26 cellular contexts compared by ENCODE assay signal in the genomic region with DNA sequence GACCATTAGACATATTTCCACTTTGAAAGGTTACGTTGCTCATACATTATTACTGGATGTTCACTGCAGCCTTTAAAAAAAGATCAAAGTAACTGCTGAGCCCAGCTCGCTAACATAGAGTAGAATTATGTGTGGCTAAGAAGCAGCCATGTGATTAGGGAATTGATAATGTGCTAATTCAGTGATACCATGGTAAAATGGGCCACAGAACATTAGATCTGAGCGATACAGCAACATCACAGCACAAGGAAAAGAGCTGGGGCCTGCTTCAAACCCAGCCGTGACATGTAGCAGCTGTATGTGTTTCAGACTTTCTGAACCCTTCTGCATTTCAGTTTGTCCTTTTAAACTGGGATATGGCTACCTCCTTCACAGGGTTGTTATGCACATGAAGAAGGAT.
"Had no signal": no experiment of that assay in that cellular context is flagged by ENCODE, and none has a peak within 500 bp of the region (broad histone marks: within the 10 kb centered on the region; RNA-seq: fewer than 3 reads in every experiment).

No MANE protein-coding gene starts in this region.

- H3K27me3 Mint-ChIP-seq: memory B cell; stimulated activated memory B cell treated with anti-CD40 and anti-IgM and Interleukin-4, amounts not matched to agents 10 μg/mL and 1 μg/mL and 100 μg/mL, for 72 hours; type B pancreatic cell had no signal

- H3K27me3 ChIP-seq: esophagus squamous epithelium, gastrocnemius medialis, ovary, sigmoid colon, testis, tibial artery had no signal

- H3K4me1 ChIP-seq: gastrocnemius medialis, psoas muscle, spleen, testis had no signal

- H3K36me3 Mint-ChIP-seq: memory B cell; naive thymus-derived CD4-positive, alpha-beta T cell; stimulated activated memory B cell treated with anti-CD40 and anti-IgM and Interleukin-4, amounts not matched to agents 10 μg/mL and 1 μg/mL and 100 μg/mL, for 72 hours; type B pancreatic cell had no signal

- H3K9me3 Mint-ChIP-seq: memory B cell; naive thymus-derived CD4-positive, alpha-beta T cell; nephron progenitor cell; stimulated activated memory B cell treated with anti-CD40 and anti-IgM and Interleukin-4, amounts not matched to agents 10 μg/mL and 1 μg/mL and 100 μg/mL, for 72 hours had no signal

- DNase-seq: dermis blood vessel endothelial cell; effector memory CD4-positive, alpha-beta T cell; erythroblast; esophagus squamous epithelium; gastrocnemius medialis; head of caudate nucleus; midbrain; naive thymus-derived CD4-positive, alpha-beta T cell; nephron progenitor cell; occipital lobe; ovary; posterior cingulate gyrus; psoas muscle; right cardiac atrium; sigmoid colon; spleen; stimulated activated CD4-positive, alpha-beta T cell treated with anti-CD3 and anti-CD28 coated beads, Interleukin-4, amount 100 ng/mL, for 4 hours; stimulated activated naive CD8-positive, alpha-beta T cell treated with anti-CD3 and anti-CD28 coated beads, Interleukin-15, Interleukin-2, amounts not matched to agents 100 U/mL and 50 U/mL, for 24 hours; substantia nigra; testis; tibial artery had no signal

- H3K27ac ChIP-seq: coronary artery, esophagus squamous epithelium, gastrocnemius medialis, ovary, psoas muscle, sigmoid colon, spleen, testis, tibial artery had no signal

- H3K4me3 Mint-ChIP-seq: memory B cell; naive thymus-derived CD4-positive, alpha-beta T cell; nephron progenitor cell; stimulated activated memory B cell treated with anti-CD40 and anti-IgM and Interleukin-4, amounts not matched to agents 10 μg/mL and 1 μg/mL and 100 μg/mL, for 72 hours had no signal

- H3K4me1 Mint-ChIP-seq: memory B cell; naive thymus-derived CD4-positive, alpha-beta T cell; stimulated activated memory B cell treated with anti-CD40 and anti-IgM and Interleukin-4, amounts not matched to agents 10 μg/mL and 1 μg/mL and 100 μg/mL, for 72 hours had no signal

- H3K27ac Mint-ChIP-seq: memory B cell; nephron progenitor cell; stimulated activated memory B cell treated with anti-CD40 and anti-IgM and Interleukin-4, amounts not matched to agents 10 μg/mL and 1 μg/mL and 100 μg/mL, for 72 hours; type B pancreatic cell had no signal

- H3K9me3 ChIP-seq: esophagus squamous epithelium, gastrocnemius medialis, ovary, psoas muscle, sigmoid colon, spleen, testis, tibial artery had no signal

- H3K4me3 ChIP-seq: coronary artery, esophagus squamous epithelium, gastrocnemius medialis, lung, ovary, psoas muscle, sigmoid colon, spleen, testis, tibial artery had no signal

- H3K36me3 ChIP-seq: esophagus squamous epithelium, gastrocnemius medialis, ovary, sigmoid colon, spleen, tibial artery had no signal
